ENCODE assay signal across 11 cellular contexts in genomic region chr14:89489796-89490506, GRCh38.
DNase-seq lines count a peak whose midpoint lies in the region; ATAC-seq, FAIRE-seq and TF ChIP-seq lines count a peak whose summit lies in the region.
"Had no signal": no experiment of that assay in that cellular context is flagged by ENCODE, and none has a peak within 500 bp of the region (broad histone marks: within the 10 kb centered on the region; RNA-seq: fewer than 3 reads in every experiment).

No MANE protein-coding gene starts in this region.

- H3K4me1 ChIP-seq in keratinocyte (ENCODE audit: control insufficient read depth, extremely low read depth, insufficient read depth, low read length) (peaks cover 3% of the 10 kb centered on the region), testis (peaks cover 20% of the 10 kb centered on the region)
- H3K4me1 ChIP-seq: A549 had no signal

- no peaks in the 10 kb centered on the region for H4K20me1 ChIP-seq in keratinocyte (ENCODE audit: control insufficient read depth, extremely low read depth, insufficient read depth, low read length)

- TF ChIP-seq CTCF in WI38 (IDR thresholded peaks at IDR 0.05; ENCODE audit: low read depth, low read length) (no peak), keratinocyte (optimal IDR thresholded peaks at IDR 0.05 in 1 of 3, IDR thresholded peaks at IDR 0.05 in 1 of 3, conservative IDR thresholded peaks at IDR 0.05 in 1 of 3; ENCODE audit: extremely low read depth in 1 of 3, insufficient read depth in 2 of 3, low read length in 3 of 3) (no peak), testis (IDR thresholded peaks at IDR 0.05) (no peak)

- dilution Hi-C loops in keratinocyte (cut with MboI; ENCODE audit: extremely low pct_ligation_motif_present, low sequenced_read_pairs): no loop called here

- FAIRE-seq in keratinocyte (lab: Jason Lieb, UNC): no peak
- FAIRE-seq: A549 had no signal

- H3K27me3 ChIP-seq in keratinocyte (ENCODE audit: control insufficient read depth, extremely low read depth, insufficient read depth, low read length) (no peaks in the 10 kb centered on the region), testis (no peaks in the 10 kb centered on the region)

- no peaks in the 10 kb centered on the region for H3K9me3 ChIP-seq in keratinocyte (ENCODE audit: control insufficient read depth, low read depth, low read length)
- H3K9me3 ChIP-seq in testis: no peaks in the 10 kb centered on the region
- H3K9me3 ChIP-seq: A549 had no signal

- no peaks in the 10 kb centered on the region for H3K36me3 ChIP-seq in keratinocyte (ENCODE audit: control insufficient read depth in 2 of 2, extremely low read depth in 1 of 2, insufficient read depth in 2 of 2, low read length in 2 of 2)
- no peaks in the 10 kb centered on the region for H3K36me3 ChIP-seq in testis (ENCODE audit: low read depth, missing control alignments)

- 36 to 46% methylated on average over 19 of the region's 19 CpGs for WGBS in testis, 2 donors

- ATAC-seq in GM21515 (IDR thresholded peaks at IDR 0.05; ENCODE audit: unreplicated experiment): no peak
- ATAC-seq: A549 had no signal

- H3K27ac ChIP-seq in keratinocyte (ENCODE audit: control insufficient read depth, insufficient read depth, low read length) (no peak overlapping the region), testis (peak overlapping the region in 1 of 2 donors; percentile 24)
- H3K27ac ChIP-seq: A549 had no signal

- no peak overlapping the region for H3K9ac ChIP-seq in keratinocyte (ENCODE audit: control insufficient read depth, extremely low read depth, insufficient read depth, low read length)

- H3K9me1 ChIP-seq in keratinocyte (ENCODE audit: control insufficient read depth, extremely low read depth, insufficient read depth, low read length): no peaks in the 10 kb centered on the region

- H3K4me3 ChIP-seq in WI38 (ENCODE audit: low read depth, low read length) (peak overlapping the region; percentile 52), keratinocyte (ENCODE audit: control insufficient read depth in 2 of 3, extremely low read depth in 1 of 3, insufficient read depth in 2 of 3, low read depth in 1 of 3, low read length in 3 of 3) (peak overlapping the region in 1 of 3 experiments; percentile 8), testis (no peak overlapping the region)
- H3K4me3 ChIP-seq: A549 had no signal

- TF ChIP-seq POLR2A in testis (IDR thresholded peaks at IDR 0.05): no peak

- H3K4me2 ChIP-seq in keratinocyte (ENCODE audit: control insufficient read depth, extremely low read depth, insufficient read depth, low read depth, low read length): peak overlapping the region; percentile 46
- H3K4me2 ChIP-seq: A549 had no signal

- intact Hi-C loops in testis (cut with DNase I; ENCODE audit: low total_unique reads): no loop called here

- H3K79me2 ChIP-seq in keratinocyte (ENCODE audit: control insufficient read depth, insufficient read depth, low read length): no peaks in the 10 kb centered on the region

- DNase-seq in NCI-H1105 treated with DMSO at 0.1 percent for 48 hours (lab: John Stamatoyannopoulos, UW) (peak; percentile 12), NCI-H1105 (lab: John Stamatoyannopoulos, UW) (no peak), keratinocyte (ENCODE audit: low read depth, low spot score) (no peak), testis (peak; percentile 36), superior temporal gyrus (ENCODE audit: extremely low spot score) (no peak), SKM-1 treated with dmso at 0.1 percent for 144 hours (lab: John Stamatoyannopoulos, UW; ENCODE audit: unreplicated experiment) (no peak)
- DNase-seq: activated CD4-positive, alpha-beta T cell treated with anti-CD3 and anti-CD28 coated beads, Interleukin-2, amount 10 ng/mL, durations not matched to agents 7 days and 5 days; Kasumi-1 had no signal

- H2AFZ ChIP-seq in keratinocyte (ENCODE audit: control insufficient read depth, low read length): peak overlapping the region; percentile 39

Comparison
In these comparisons a context has a peak if more than half of its experiments do, and no peak if none do; other contexts are left out.
1. DNase-seq: peak in NCI-H1105 treated with DMSO at 0.1 percent for 48 hours (single experiment) and testis (single experiment); none in NCI-H1105 (single experiment), keratinocyte (single experiment), superior temporal gyrus (single experiment) and SKM-1 treated with dmso at 0.1 percent for 144 hours (single experiment).